Comparison of ENCODE assay signal across 8 cellular contexts in genomic region chr20:23049933-23050838, GRCh38. TPM values are rescaled to one million over a fixed set of nuclear protein-coding genes. Genes with fewer than 3 reads are reported as not detected.
DNase-seq lines count a peak whose midpoint lies in the region; ATAC-seq and TF ChIP-seq lines count a peak whose summit lies in the region.

No MANE protein-coding gene starts in this region.

- peaks cover 28% of the 10 kb centered on the region; the same call in 1 of the 2 replicates for H3K27me3 Mint-ChIP-seq in HFFc6 (ENCODE audit: insufficient read depth)
- H3K27me3 Mint-ChIP-seq in CD4-positive, alpha-beta T cell = peaks cover 52% of the 10 kb centered on the region

- intact Hi-C loops in CD4-positive, alpha-beta T cell (cut with DNase I, micrococcal nuclease) = no loop called here

- no peak overlapping the region for H3K27ac Mint-ChIP-seq in HFFc6
- no peak overlapping the region for H3K27ac Mint-ChIP-seq in CD4-positive, alpha-beta T cell

- CTCF ChIA-PET in CD4-positive, alpha-beta T cell (lab: Charles Lee) = no interaction called here

- no peak overlapping the region for H3K27ac ChIP-seq in iPS-18a (ENCODE audit: low read length)
- no peak overlapping the region for H3K27ac ChIP-seq in CD4-positive, alpha-beta T cell (ENCODE audit: low read depth, low read length)

- no peaks in the 10 kb centered on the region for H3K9me3 Mint-ChIP-seq in HFFc6
- H3K9me3 Mint-ChIP-seq in CD4-positive, alpha-beta T cell = no peaks in the 10 kb centered on the region

- in situ Hi-C loops in astrocyte of the cerebellum (cut with HindIII; ENCODE audit: low sequenced_read_pairs) = loop anchor here (25.0 kb wide), 1 partner anchor 713 kb away; no protein-coding TSS in a partner anchor

- H3K36me3 ChIP-seq in iPS-18a (ENCODE audit: control insufficient read depth, low read depth, low read length) = no peaks in the 10 kb centered on the region
- H3K36me3 ChIP-seq in skeletal muscle satellite cell (ENCODE audit: insufficient read depth, low read length) = no peaks in the 10 kb centered on the region

- H3K4me3 ChIP-seq in astrocyte of the cerebellum (ENCODE audit: low read depth, low read length) (peak overlapping the region; percentile 45), iPS-18a (ENCODE audit: low read length) (peak overlapping the region; percentile 55), skeletal muscle satellite cell (ENCODE audit: low read length) (peak overlapping the region; percentile 67)

- H3K36me3 Mint-ChIP-seq in HFFc6 (ENCODE audit: low read depth) = no peaks in the 10 kb centered on the region
- no peaks in the 10 kb centered on the region for H3K36me3 Mint-ChIP-seq in CD4-positive, alpha-beta T cell (ENCODE audit: low read depth)

- TF ChIP-seq CTCF in HFFc6 (IDR thresholded peaks at IDR 0.05) (no peak), astrocyte of the cerebellum (IDR thresholded peaks at IDR 0.05; ENCODE audit: low read depth, low read length, missing control alignments) (no peak)
- no peak for TF ChIP-seq CTCF in CD4-positive, alpha-beta T cell (IDR thresholded peaks at IDR 0.05)

- peak overlapping the region; percentile 65 for H3K4me3 Mint-ChIP-seq in HFFc6
- no peak overlapping the region for H3K4me3 Mint-ChIP-seq in CD4-positive, alpha-beta T cell

- no peak overlapping the region for H3K9ac ChIP-seq in iPS-18a (ENCODE audit: low read length)
- H3K9ac ChIP-seq in skeletal muscle satellite cell (ENCODE audit: low read depth, low read length) = peak overlapping the region; percentile 76

- no peak for ATAC-seq in CD4-positive, alpha-beta T cell (ENCODE audit: poor library complexity)

- H3K4me2 ChIP-seq in skeletal muscle satellite cell (ENCODE audit: low read length) = peak overlapping the region; percentile 88

- H3K9me3 ChIP-seq in iPS-18a (ENCODE audit: control insufficient read depth, low read depth, low read length) (no peaks in the 10 kb centered on the region), skeletal muscle satellite cell (replicated peaks; ENCODE audit: low read length) (no peaks in the 10 kb centered on the region)
- H3K9me3 ChIP-seq in CD4-positive, alpha-beta T cell (ENCODE audit: control insufficient read depth, low read length) = no peaks in the 10 kb centered on the region

- POLR2A ChIA-PET in CD4-positive, alpha-beta T cell (lab: Charles Lee) = no interaction called here

- H3K27me3 ChIP-seq in iPS-18a (ENCODE audit: control insufficient read depth, insufficient read depth, low read length) (peaks cover 71% of the 10 kb centered on the region), skeletal muscle satellite cell (ENCODE audit: control insufficient read depth, insufficient read depth, low read length) (peaks cover 29% of the 10 kb centered on the region)
- peaks cover 53% of the 10 kb centered on the region for H3K27me3 ChIP-seq in CD4-positive, alpha-beta T cell (ENCODE audit: control insufficient read depth, insufficient read depth, low read length)

- DNase-seq in HFFc6 = no peak
- DNase-seq in astrocyte of the cerebellum (ENCODE audit: low read depth) = no peak
- DNase-seq in NCI-H2081 treated with DMSO at 0.1 percent for 48 hours (lab: John Stamatoyannopoulos, UW) = no peak
- DNase-seq in CD4-positive, alpha-beta T cell = no peak
- no peak for DNase-seq in pons (ENCODE audit: low spot score)
- DNase-seq in activated CD4-positive, alpha-beta T cell treated with anti-CD3 and anti-CD28 coated beads, Interleukin-2, amount 50 U/mL, for 1 hour = no peak

- H3K4me1 ChIP-seq in iPS-18a (ENCODE audit: control insufficient read depth, low read depth, low read length) (peaks cover 5% of the 10 kb centered on the region), skeletal muscle satellite cell (ENCODE audit: control insufficient read depth, insufficient read depth, low read length) (peaks cover 40% of the 10 kb centered on the region)

- H3K4me1 Mint-ChIP-seq in HFFc6 (ENCODE audit: low read depth) = peaks cover 6% of the 10 kb centered on the region; the same call in 1 of the 2 replicates
- H3K4me1 Mint-ChIP-seq in CD4-positive, alpha-beta T cell (ENCODE audit: low read depth) = peaks cover 6% of the 10 kb centered on the region

RNA-seq across cellular contexts. Expression of gene THBD, which starts 0.7 kb away (rescaled TPM):
- total RNA-seq in HFFc6 (2021; fragmentation: NEBNext Ultra II Directional; extraction: Animal tissue kit (Norgen Biotek cat#: 25700)) = under 1 TPM; 0.05 to 0.11 (median 0.09) TPM
- total RNA-seq in skeletal muscle satellite cell (2012; rRNA removed) = 8.3 and 20.0 TPM in 2 replicates
- total RNA-seq in CD4-positive, alpha-beta T cell = 1 to 10 TPM; 2.2 to 2.4 TPM

RNA-seq across cellular contexts. Expression of gene SSTR4, which starts 15.1 kb away (rescaled TPM):
- total RNA-seq in HFFc6 (2021; fragmentation: NEBNext Ultra II Directional; extraction: Animal tissue kit (Norgen Biotek cat#: 25700)) = not detected
- total RNA-seq in skeletal muscle satellite cell (2012; rRNA removed) = not detected in 2 replicates
- total RNA-seq in CD4-positive, alpha-beta T cell = not detected

RNA-seq across cellular contexts. Expression of gene CD93, which starts 35.9 kb away (rescaled TPM):
- total RNA-seq in HFFc6 (2021; fragmentation: NEBNext Ultra II Directional; extraction: Animal tissue kit (Norgen Biotek cat#: 25700)) = not detected
- total RNA-seq in skeletal muscle satellite cell (2012; rRNA removed) = under 0.01 TPM in 1 of 2 replicates, not detected in the other
- total RNA-seq in CD4-positive, alpha-beta T cell = 1 to 10 TPM; 1.1 TPM
